ENCODE assay signal across 9 cellular contexts in genomic region chr15:41957021-41957897, GRCh38. TPM values are rescaled to one million over a fixed set of nuclear protein-coding genes. Genes with fewer than 3 reads are reported as not detected.
DNase-seq lines count a peak whose midpoint lies in the region; ATAC-seq and TF ChIP-seq lines count a peak whose summit lies in the region.
"Had no signal": no experiment of that assay in that cellular context is flagged by ENCODE, and none has a peak within 500 bp of the region (broad histone marks: within the 10 kb centered on the region; RNA-seq: fewer than 3 reads in every experiment).

No MANE protein-coding gene starts in this region.

- DNase-seq in GM10248 (ENCODE audit: extremely low spot score) = peak; percentile 59
- peak; percentile 24 for DNase-seq in left lobe of liver (ENCODE audit: low spot score)
- DNase-seq in NCI-H128 (lab: John Stamatoyannopoulos, UW; ENCODE audit: unreplicated experiment) = no peak
- no peak for DNase-seq in midbrain (lab: John Stamatoyannopoulos, UW)
- no peak for DNase-seq in RPMI8226
- DNase-seq: NCI-H1417 treated with DMSO at 0.1 percent for 48 hours had no signal

- POLR2A ChIA-PET in GM10248 (lab: Yijun Ruan, JAX) = interaction anchor here (0.9 to 1.0 kb wide), 2 partner anchors 9 to 13 kb away, joined by 3 to 4 read pairs; no protein-coding TSS in a partner anchor

- CTCF ChIA-PET in GM10248 (lab: Yijun Ruan, JAX) = interaction anchor here (1.1 to 1.8 kb wide), 6 partner anchors 13 to 42 kb away, joined by 3 to 6 read pairs (median 5); partner anchors contain the start of gene EHD4

- TF ChIP-seq CTCF in GM10248 (IDR thresholded peaks at IDR 0.05; ENCODE audit: control extremely low read depth, extremely low read depth, low read depth, missing control alignments) = no peak

- ATAC-seq in GM21367 (IDR thresholded peaks at IDR 0.05; ENCODE audit: unreplicated experiment) (peak; percentile 49), HG03565 (IDR thresholded peaks at IDR 0.05; ENCODE audit: unreplicated experiment) (peak; percentile 75), left lobe of liver (no peak), GM21390 (IDR thresholded peaks at IDR 0.05; ENCODE audit: unreplicated experiment) (no peak)

RNA-seq across cellular contexts. Expression of gene EHD4, which starts 15.1 kb away (rescaled TPM):
- total RNA-seq in left lobe of liver = 5.3 TPM

Comparison
In these comparisons a context has a peak if more than half of its experiments do, and no peak if none do; other contexts are left out.
1. DNase-seq: peak in GM10248 (single experiment) and left lobe of liver (single experiment); none in NCI-H128 (single experiment), midbrain (single experiment) and RPMI8226 (single experiment).
2. ATAC-seq: peak in GM21367 (single experiment) and HG03565 (single experiment); none in left lobe of liver (single experiment) and GM21390 (single experiment).